Comparison of ENCODE assay signal across 8 cellular contexts in genomic region chr16:84228321-84228838, GRCh38. TPM values are rescaled to one million over a fixed set of nuclear protein-coding genes. Genes with fewer than 3 reads are reported as not detected.
DNase-seq lines count a peak whose midpoint lies in the region; ATAC-seq, FAIRE-seq and TF ChIP-seq lines count a peak whose summit lies in the region.

No MANE protein-coding gene starts in this region.

- WGBS in H1 (ENCODE audit: extremely low coverage in 1 of 2, insufficient coverage in 1 of 2, insufficient read length in 1 of 2, insufficient replicate concordance in 2 of 2, low coverage in 1 of 2, low lambda C conversion rate in 2 of 2, missing lambda C conversion rate in 1 of 2), 2 experiments = 52% methylated on average over 7 of the region's 17 CpGs; no CpG with 5 or more reads in 1 of the 2 experiments

- H3K9ac ChIP-seq in BLaER1 treated with 17β-estradiol and CSF1 and Interleukin-3, amounts not matched to agents 10 nM and 100 nM = peak overlapping the region in 5 of 11 experiments; percentile 5 to 36 (median 30); a peak in 2 of 22 replicates
- no peak overlapping the region for H3K9ac ChIP-seq in H1 (replicated peaks in 1 of 4; ENCODE audit: extremely low read depth in 1 of 4, low read depth in 3 of 4, low read length in 3 of 4)

- TF ChIP-seq RAD21 in H1 (IDR thresholded peaks at IDR 0.05 in 1 of 2, conservative IDR thresholded peaks at IDR 0.05 in 1 of 2; ENCODE audit: low read depth in 2 of 2, low read length in 2 of 2) = no peak

- H3K23ac ChIP-seq in H1 (ENCODE audit: insufficient read length) = no peak overlapping the region

- no peaks in the 10 kb centered on the region for H3K79me1 ChIP-seq in H1 (ENCODE audit: low read depth, low read length)

- TF ChIP-seq CTCF in NB4 (IDR thresholded peaks at IDR 0.05; ENCODE audit: low read depth, low read length) = no peak
- TF ChIP-seq CTCF in H1 (IDR thresholded peaks at IDR 0.05; ENCODE audit: control extremely low read depth in 1 of 3, insufficient read depth in 1 of 3, low read depth in 1 of 3, low read length in 3 of 3) = no peak

- H3K4me3 ChIP-seq in BLaER1 treated with 17β-estradiol and CSF1 and Interleukin-3, amounts not matched to agents 10 nM and 100 nM = no peak overlapping the region; a peak in 1 of 20 replicates
- H3K4me3 ChIP-seq in NB4 (ENCODE audit: low read depth, low read length) (no peak overlapping the region), H1 (ENCODE audit: extremely low read depth in 1 of 4, insufficient read depth in 2 of 4, low read depth in 3 of 4, low read length in 4 of 4) (no peak overlapping the region; a peak in 1 of 8 replicates)

- TF ChIP-seq EP300 in H1 (IDR thresholded peaks at IDR 0.05; ENCODE audit: borderline replicate concordance in 1 of 2, low read depth in 2 of 2, low read length in 2 of 2) = no peak

- peak overlapping the region; percentile 80 for H2AFZ ChIP-seq in H1 (ENCODE audit: low read length)

- H3K79me2 ChIP-seq in H1 (ENCODE audit: control insufficient read depth in 1 of 2, insufficient read depth in 2 of 2, low read length in 2 of 2) = no peaks in the 10 kb centered on the region

- H2BK15ac ChIP-seq in H1 (ENCODE audit: low read length) = peak overlapping the region; percentile 88; the same call in 1 of the 2 replicates

- H2AK5ac ChIP-seq in H1 (ENCODE audit: low read depth, low read length) = no peak overlapping the region

- no peak overlapping the region for H3K4ac ChIP-seq in H1 (replicated peaks; ENCODE audit: insufficient read length, low read depth, low read length)

- TF ChIP-seq POLR2A in NB4 (IDR thresholded peaks at IDR 0.05; ENCODE audit: extremely low read depth, insufficient read length) (no peak), H1 (IDR thresholded peaks at IDR 0.05; ENCODE audit: control extremely low read depth in 1 of 2, low read depth in 2 of 2, low read length in 2 of 2) (no peak; a peak in 1 of 3 replicates), GM12891 (IDR thresholded peaks at IDR 0.05; ENCODE audit: low read depth, low read length) (no peak)

- no peak overlapping the region; the same call in 1 of the 2 replicates for H4K8ac ChIP-seq in H1 (ENCODE audit: extremely low read depth, insufficient read depth, low read length)

- ATAC-seq in left lobe of liver = no peak
- ATAC-seq in HG03342 (IDR thresholded peaks at IDR 0.05; ENCODE audit: unreplicated experiment) = no peak

- FAIRE-seq in H1 (lab: Jason Lieb, UNC) (no peak), GM12891 (lab: Jason Lieb, UNC) (no peak)

- H3K4me1 ChIP-seq in BLaER1 treated with 17β-estradiol and CSF1 and Interleukin-3, amounts not matched to agents 10 nM and 100 nM = peaks cover 18 to 36% (median 24%) of the 10 kb centered on the region in 10 experiments
- peaks cover 0 to 12% (median 6%) of the 10 kb centered on the region in 4 experiments; a peak in 6 of 7 replicates for H3K4me1 ChIP-seq in H1 (replicated peaks in 1 of 4; ENCODE audit: control insufficient read depth in 3 of 4, insufficient read depth in 4 of 4, low read length in 3 of 4)

- H3K27ac ChIP-seq in BLaER1 treated with 17β-estradiol and CSF1 and Interleukin-3, amounts not matched to agents 10 nM and 100 nM = peak overlapping the region in 4 of 11 experiments; percentile 0 to 49 (median 20); a peak in 3 of 22 replicates
- peak overlapping the region; percentile 19; the same call in 1 of the 2 replicates for H3K27ac ChIP-seq in H1 (ENCODE audit: low read depth, low read length)

- peak overlapping the region; percentile 83; the same call in 1 of the 2 replicates for H2BK5ac ChIP-seq in H1 (ENCODE audit: low read depth, low read length)

- CTCF ChIA-PET in H1 (lab: Charles Lee; ENCODE audit: partially characterized antibody) = interaction anchor here (0.7 to 1.7 kb wide), 7 partner anchors 14 to 255 kb away, joined by 3 to 4 read pairs (median 3); no protein-coding TSS in a partner anchor

- POLR2A ChIA-PET in H1 (lab: Charles Lee; ENCODE audit: partially characterized antibody) = no interaction called here

- peak; percentile 97 for DNase-seq in NB4 (ENCODE audit: low read depth)
- DNase-seq in H1 (ENCODE audit: low read depth in 1 of 2, low spot score in 2 of 2) = peak; percentile 36 to 66
- peak; percentile 51 for DNase-seq in mucosa of gallbladder (ENCODE audit: low spot score)
- no peak for DNase-seq in left lobe of liver (ENCODE audit: low spot score)
- no peak for DNase-seq in KG1 (lab: John Stamatoyannopoulos, UW)
- no peak for DNase-seq in GM12891 (ENCODE audit: insufficient read length, low spot score)

- no peak overlapping the region for H2BK120ac ChIP-seq in H1 (replicated peaks; ENCODE audit: low read depth, low read length)

- H2BK20ac ChIP-seq in H1 (ENCODE audit: low read length) = 0 out of 2 replicates have a peak overlapping the region, but pooled peaks have one; percentile 61

- H4K5ac ChIP-seq in H1 (ENCODE audit: insufficient read length, low read depth, low read length) = no peak overlapping the region

- peak overlapping the region; percentile 79 for H4K91ac ChIP-seq in H1 (replicated peaks; ENCODE audit: insufficient read length, low read length)

- H3K23me2 ChIP-seq in H1 (ENCODE audit: low read depth, low read length) = no peaks in the 10 kb centered on the region

- H3K18ac ChIP-seq in H1 (ENCODE audit: extremely low read depth, low read length) = peak overlapping the region; percentile 93

- H3K14ac ChIP-seq in H1 (ENCODE audit: insufficient read length) = no peak overlapping the region

- no peaks in the 10 kb centered on the region for H3K9me3 ChIP-seq in BLaER1 treated with 17β-estradiol and CSF1 and Interleukin-3, amounts not matched to agents 10 nM and 100 nM (replicated peaks in 1 of 11)
- no peaks in the 10 kb centered on the region for H3K9me3 ChIP-seq in H1 (ENCODE audit: insufficient read depth in 2 of 2, low read depth in 1 of 2, low read length in 1 of 2)

- H3K56ac ChIP-seq in H1 (replicated peaks; ENCODE audit: insufficient read length, low read depth, low read length) = no peak overlapping the region

- no peaks in the 10 kb centered on the region for H3K27me3 ChIP-seq in BLaER1 treated with 17β-estradiol and CSF1 and Interleukin-3, amounts not matched to agents 10 nM and 100 nM
- no peaks in the 10 kb centered on the region for H3K27me3 ChIP-seq in H1 (replicated peaks in 1 of 4; ENCODE audit: control insufficient read depth in 3 of 4, extremely low read depth in 1 of 4, insufficient read depth in 3 of 4, low read length in 3 of 4)

- peak overlapping the region; percentile 39; the same call in 1 of the 2 replicates for H2BK12ac ChIP-seq in H1 (ENCODE audit: low read depth, low read length)

- H3K36me3 ChIP-seq in BLaER1 treated with 17β-estradiol and CSF1 and Interleukin-3, amounts not matched to agents 10 nM and 100 nM = no peaks in the 10 kb centered on the region
- no peaks in the 10 kb centered on the region for H3K36me3 ChIP-seq in H1 (ENCODE audit: control insufficient read depth in 2 of 4, insufficient read depth in 4 of 4, low read length in 3 of 4)

- H3K4me2 ChIP-seq in BLaER1 treated with 17β-estradiol and CSF1 and Interleukin-3, amounts not matched to agents 10 nM and 100 nM = peak overlapping the region; percentile 69 to 91 (median 80)
- peak overlapping the region; percentile 34 to 46; a peak in 3 of 4 replicates for H3K4me2 ChIP-seq in H1 (ENCODE audit: insufficient read depth in 1 of 2, low read depth in 2 of 2, low read length in 2 of 2)

- H4K20me1 ChIP-seq in BLaER1 treated with 17β-estradiol and CSF1 and Interleukin-3, amounts not matched to agents 10 nM and 100 nM = no peaks in the 10 kb centered on the region; a peak in 1 of 22 replicates
- no peaks in the 10 kb centered on the region for H4K20me1 ChIP-seq in H1 (replicated peaks in 1 of 2; ENCODE audit: control insufficient read depth in 1 of 2, insufficient read depth in 2 of 2, low read length in 2 of 2)

TF ChIP-seq in GM12891, 5 proteins besides CTCF, POLR2A, EP300 and RAD21 (continues in another document):
- TF ChIP-seq SPI1 (IDR thresholded peaks at IDR 0.05; ENCODE audit: low read depth, low read length) (no peak), PAX5 (IDR thresholded peaks at IDR 0.05; ENCODE audit: insufficient read depth, low read length, severe bottlenecking) (no peak)

RNA-seq across cellular contexts. Expression of gene KCNG4, which starts 11.4 kb away (rescaled TPM):
- total RNA-seq in H1 (2021; fragmentation: NEBNext Ultra II Directional; extraction: Animal tissue kit (Norgen Biotek cat#: 25700)) = not detected in 2 replicates
- not detected in 2 replicates for polyA plus RNA-seq in H1 (2011; rRNA removed)
- not detected for polyA plus RNA-seq in H1 (2011; cell fraction: cytosol; rRNA removed)
- not detected for polyA plus RNA-seq in H1 (2011; cell fraction: nucleus; rRNA removed)
- not detected in 4 replicates for polyA plus RNA-seq in H1 (2012, experiment 1 of 2)
- polyA plus RNA-seq in H1 (2012, experiment 2 of 2) = not detected
- polyA plus RNA-seq in H1 (2013, experiment 1 of 2) = not detected
- not detected for polyA plus RNA-seq in H1 (2013, experiment 2 of 2)
- polyA minus RNA-seq in H1 (2011; rRNA and poly(A)+ RNA removed) = 0.02 TPM in 1 of 2 replicates, not detected in the other
- not detected for polyA minus RNA-seq in H1 (2011; cell fraction: cytosol; rRNA and poly(A)+ RNA removed)
- not detected for polyA minus RNA-seq in H1 (2011; cell fraction: nucleus; rRNA and poly(A)+ RNA removed)
- total RNA-seq in mucosa of gallbladder (not detected), left lobe of liver (not detected)
- polyA plus RNA-seq in GM12891 (2012; ENCODE audit: low read depth, missing spikeins) = not detected

RNA-seq across cellular contexts. Expression of gene ADAD2, which starts 37.4 kb away (rescaled TPM):
- total RNA-seq in H1 (2021; fragmentation: NEBNext Ultra II Directional; extraction: Animal tissue kit (Norgen Biotek cat#: 25700)) = 1.3 and 1.6 TPM in 2 replicates
- polyA plus RNA-seq in H1 (2011; rRNA removed) = 1.2 and 2.3 TPM in 2 replicates
- 1.8 TPM for polyA plus RNA-seq in H1 (2011; cell fraction: cytosol; rRNA removed)
- 4.1 TPM for polyA plus RNA-seq in H1 (2011; cell fraction: nucleus; rRNA removed)
- 0.64 to 0.78 TPM (median 0.70 TPM) in 4 replicates for polyA plus RNA-seq in H1 (2012, experiment 1 of 2)
- 0.46 TPM for polyA plus RNA-seq in H1 (2012, experiment 2 of 2)
- 0.51 TPM for polyA plus RNA-seq in H1 (2013, experiment 1 of 2)
- polyA plus RNA-seq in H1 (2013, experiment 2 of 2) = 0.33 TPM
- 0.17 and 0.25 TPM in 2 replicates for polyA minus RNA-seq in H1 (2011; rRNA and poly(A)+ RNA removed)
- polyA minus RNA-seq in H1 (2011; cell fraction: cytosol; rRNA and poly(A)+ RNA removed) = 1.9 TPM
- 0.90 TPM for polyA minus RNA-seq in H1 (2011; cell fraction: nucleus; rRNA and poly(A)+ RNA removed)
- total RNA-seq in mucosa of gallbladder (0.60 TPM), left lobe of liver (not detected)
- 0.50 TPM for polyA plus RNA-seq in GM12891 (2012; ENCODE audit: low read depth, missing spikeins)

RNA-seq across cellular contexts. Expression of gene TAF1C, which starts 41.5 kb away (rescaled TPM):
- total RNA-seq in H1 (2021; fragmentation: NEBNext Ultra II Directional; extraction: Animal tissue kit (Norgen Biotek cat#: 25700)) = 63.8 and 68.0 TPM in 2 replicates
- 44.6 and 81.6 TPM in 2 replicates for polyA plus RNA-seq in H1 (2011; rRNA removed)
- 60.1 TPM for polyA plus RNA-seq in H1 (2011; cell fraction: cytosol; rRNA removed)
- 466 TPM for polyA plus RNA-seq in H1 (2011; cell fraction: nucleus; rRNA removed)
- polyA plus RNA-seq in H1 (2012, experiment 1 of 2) = 65.5 to 73.4 TPM (median 68.4 TPM) in 4 replicates
- 42.0 TPM for polyA plus RNA-seq in H1 (2012, experiment 2 of 2)
- 52.5 TPM for polyA plus RNA-seq in H1 (2013, experiment 1 of 2)
- 44.5 TPM for polyA plus RNA-seq in H1 (2013, experiment 2 of 2)
- 38.9 and 40.4 TPM in 2 replicates for polyA minus RNA-seq in H1 (2011; rRNA and poly(A)+ RNA removed)
- 37.3 TPM for polyA minus RNA-seq in H1 (2011; cell fraction: cytosol; rRNA and poly(A)+ RNA removed)
- 82.2 TPM for polyA minus RNA-seq in H1 (2011; cell fraction: nucleus; rRNA and poly(A)+ RNA removed)
- total RNA-seq in mucosa of gallbladder (56.5 TPM), left lobe of liver (19.9 TPM)
- polyA plus RNA-seq in GM12891 (2012; ENCODE audit: low read depth, missing spikeins) = 20.8 TPM

Comparison
In these comparisons a context has a peak if more than half of its experiments do, and no peak if none do; other contexts are left out.
1. DNase-seq: peak in NB4 (single experiment), H1 (2 of 2) and mucosa of gallbladder (single experiment); none in left lobe of liver (single experiment), KG1 (single experiment) and GM12891 (single experiment).